Comparison of ENCODE assay signal across 1 cellular context in genomic region chr19:16497042-16497441, GRCh38.
TF ChIP-seq lines count a peak whose summit lies in the region.

No MANE protein-coding gene starts in this region.

TF ChIP-seq in WTC11, 78 proteins besides CTCF, POLR2A, EP300 and RAD21 (continued from another document):
- TF ChIP-seq GABPB1 (CRISPR knock-in tag; IDR thresholded peaks at IDR 0.05) (no peak), E2F5 (CRISPR knock-in tag; IDR thresholded peaks at IDR 0.05) (no peak), MYBL2 (CRISPR knock-in tag; IDR thresholded peaks at IDR 0.05) (no peak), NFYB (CRISPR knock-in tag; conservative IDR thresholded peaks at IDR 0.05; ENCODE audit: low read depth) (no peak), ARID4B (CRISPR knock-in tag; IDR thresholded peaks at IDR 0.05; ENCODE audit: borderline replicate concordance) (no peak), ZNF219 (CRISPR knock-in tag; IDR thresholded peaks at IDR 0.05; ENCODE audit: borderline replicate concordance) (no peak), SP1 (CRISPR knock-in tag; conservative IDR thresholded peaks at IDR 0.05) (no peak), ETV6 (CRISPR knock-in tag; IDR thresholded peaks at IDR 0.05) (no peak), STAT6 (CRISPR knock-in tag; conservative IDR thresholded peaks at IDR 0.05; ENCODE audit: low read depth) (no peak)
